Comparison of ENCODE assay signal across 8 cellular contexts in the genomic region with DNA sequence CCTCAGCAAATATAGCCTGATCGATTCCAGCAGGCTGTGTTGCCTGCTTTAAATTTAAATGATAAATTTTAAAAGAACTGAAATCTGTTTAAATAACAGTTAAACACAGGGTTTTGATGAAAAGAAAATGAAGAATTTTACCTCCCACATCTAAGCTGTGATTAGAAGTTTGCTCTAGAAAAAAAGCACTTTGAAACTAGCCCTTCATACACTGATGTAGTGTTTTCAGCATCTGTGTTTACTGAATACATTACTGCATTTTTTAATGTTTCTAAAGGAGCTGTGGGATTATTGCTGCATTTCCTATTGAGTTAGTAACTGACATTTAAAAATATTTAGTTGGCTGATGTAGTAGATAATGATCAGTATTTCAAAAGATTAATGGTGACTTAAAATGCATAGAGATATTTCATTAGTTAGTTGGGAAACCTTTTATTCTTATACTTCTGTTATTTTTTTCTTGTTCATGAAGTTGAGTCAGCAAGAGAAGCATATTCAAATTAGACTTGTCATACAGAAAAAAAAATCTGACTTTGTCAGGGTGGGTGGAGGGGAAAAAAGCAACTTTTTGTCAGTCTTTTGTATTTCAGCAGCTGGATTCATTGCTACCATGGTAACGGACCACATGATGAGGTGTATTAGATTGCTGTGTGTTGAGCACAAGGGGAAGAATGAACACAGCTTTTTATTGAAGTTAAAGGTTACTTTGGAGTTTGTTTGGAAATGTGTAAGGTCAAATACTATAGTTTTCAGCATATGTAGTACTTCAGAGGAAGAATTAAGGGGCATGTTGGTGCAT. TPM values are rescaled to one million over a fixed set of nuclear protein-coding genes. Genes with fewer than 3 reads are reported as not detected.
A peak's percentile ranks its signal among the peaks of the same experiment; 100 is the strongest.
DNase-seq lines count a peak whose midpoint lies in the region; FAIRE-seq and TF ChIP-seq lines count a peak whose summit lies in the region.

A gene (plus strand): TSS at position 668 of the 799 bp plus-strand sequence. CDS start 45,679 bp downstream, outside the sequence.

- H3K9me3 ChIP-seq in H1 (ENCODE audit: insufficient read depth in 2 of 2, low read depth in 1 of 2, low read length in 1 of 2): no peaks in the 10 kb centered on the region
- no peaks in the 10 kb centered on the region for H3K9me3 ChIP-seq in mesodermal cell (ENCODE audit: control insufficient read depth, low read length)

- H3K4ac ChIP-seq in H1 (replicated peaks; ENCODE audit: insufficient read length, low read depth, low read length): no peak within 1 kb of the TSS

- H3K4me3 ChIP-seq in H1 (ENCODE audit: extremely low read depth in 1 of 4, insufficient read depth in 2 of 4, low read depth in 3 of 4, low read length in 4 of 4) (no peak within 1 kb of the TSS), mesodermal cell (ENCODE audit: extremely low read depth, insufficient read depth, low read length, poor library complexity, severe bottlenecking) (peak within 1 kb of the TSS; percentile 18)

- H3K4me1 ChIP-seq in H1 (replicated peaks in 1 of 4; ENCODE audit: control insufficient read depth in 3 of 4, insufficient read depth in 4 of 4, low read length in 3 of 4): peaks cover 0 to 14% (median 2%) of the 10 kb centered on the region in 4 experiments; a peak in 3 of 7 replicates
- H3K4me1 ChIP-seq in mesodermal cell (ENCODE audit: control insufficient read depth, insufficient read depth, low read length, poor library complexity, severe bottlenecking): peaks cover 32% of the 10 kb centered on the region

- WGBS in H1 (ENCODE audit: extremely low coverage in 1 of 2, insufficient coverage in 1 of 2, insufficient read length in 1 of 2, insufficient replicate concordance in 2 of 2, low coverage in 1 of 2, low lambda C conversion rate in 2 of 2, missing lambda C conversion rate in 1 of 2), 2 experiments: 83% methylated on average over 2 of the region's 2 CpGs; no CpG with 5 or more reads in 1 of the 2 experiments
- 79 to 80% methylated on average over 1 of the region's 2 CpGs for whole genome bisulfite sequencing in mesodermal cell (ENCODE audit: insufficient coverage in 2 of 2), 2 experiments

- no peak within 1 kb of the TSS for H2BK5ac ChIP-seq in H1 (ENCODE audit: low read depth, low read length)

- H3K27ac ChIP-seq in H1 (ENCODE audit: low read depth, low read length): no peak within 1 kb of the TSS
- peak within 1 kb of the TSS; percentile 82 for H3K27ac ChIP-seq in mesodermal cell (ENCODE audit: low read depth, low read length, severe bottlenecking)

- H4K91ac ChIP-seq in H1 (replicated peaks; ENCODE audit: insufficient read length, low read length): no peak within 1 kb of the TSS

- H3K36me3 ChIP-seq in H1 (ENCODE audit: control insufficient read depth in 2 of 4, insufficient read depth in 4 of 4, low read length in 3 of 4) (no peaks in the 10 kb centered on the region), mesodermal cell (ENCODE audit: control insufficient read depth, insufficient read depth, low read length) (no peaks in the 10 kb centered on the region)

- POLR2A ChIA-PET in H1 (lab: Charles Lee; ENCODE audit: partially characterized antibody): no interaction called here

- H3K9ac ChIP-seq in H1 (replicated peaks in 1 of 4; ENCODE audit: extremely low read depth in 1 of 4, low read depth in 3 of 4, low read length in 3 of 4): peak within 1 kb of the TSS in 1 of 4 experiments; percentile 8; a peak in 1 of 7 replicates

- no peaks in the 10 kb centered on the region; the same call in 1 of the 2 replicates for H3K23me2 ChIP-seq in H1 (ENCODE audit: low read depth, low read length)

- no peak for TF ChIP-seq RAD21 in H1 (IDR thresholded peaks at IDR 0.05 in 1 of 2, conservative IDR thresholded peaks at IDR 0.05 in 1 of 2; ENCODE audit: low read depth in 2 of 2, low read length in 2 of 2)

- TF ChIP-seq POLR2A in H1 (IDR thresholded peaks at IDR 0.05; ENCODE audit: control extremely low read depth in 1 of 2, low read depth in 2 of 2, low read length in 2 of 2): no peak

- no peak within 1 kb of the TSS for H2AFZ ChIP-seq in H1 (ENCODE audit: low read length)

- H3K14ac ChIP-seq in H1 (ENCODE audit: insufficient read length): no peak within 1 kb of the TSS

- no peak within 1 kb of the TSS for H2BK20ac ChIP-seq in H1 (ENCODE audit: low read length)

- H3K23ac ChIP-seq in H1 (ENCODE audit: insufficient read length): no peak within 1 kb of the TSS

- no peaks in the 10 kb centered on the region for H3K79me1 ChIP-seq in H1 (ENCODE audit: low read depth, low read length)

- H3K79me2 ChIP-seq in H1 (ENCODE audit: control insufficient read depth in 1 of 2, insufficient read depth in 2 of 2, low read length in 2 of 2): no peaks in the 10 kb centered on the region

- no peak within 1 kb of the TSS for H3K18ac ChIP-seq in H1 (ENCODE audit: extremely low read depth, low read length)

- H2BK120ac ChIP-seq in H1 (replicated peaks; ENCODE audit: low read depth, low read length): no peak within 1 kb of the TSS

- no peak within 1 kb of the TSS for H2BK15ac ChIP-seq in H1 (ENCODE audit: low read length)

- H3K4me2 ChIP-seq in H1 (ENCODE audit: insufficient read depth in 1 of 2, low read depth in 2 of 2, low read length in 2 of 2): 0 out of 4 replicates have a peak within 1 kb of the TSS, but pooled peaks of 1 of the 2 experiments have one; percentile 1

- H4K20me1 ChIP-seq in H1 (replicated peaks in 1 of 2; ENCODE audit: control insufficient read depth in 1 of 2, insufficient read depth in 2 of 2, low read length in 2 of 2): no peaks in the 10 kb centered on the region

- H3K27me3 ChIP-seq in H1 (replicated peaks in 1 of 4; ENCODE audit: control insufficient read depth in 3 of 4, extremely low read depth in 1 of 4, insufficient read depth in 3 of 4, low read length in 3 of 4): no peaks in the 10 kb centered on the region

- H2AK5ac ChIP-seq in H1 (ENCODE audit: low read depth, low read length): no peak within 1 kb of the TSS

- FAIRE-seq in G401.6 (lab: Jason Lieb, UNC) (peak; percentile 100), H1 (lab: Jason Lieb, UNC) (peak; percentile 24), urothelium cell line (lab: Jason Lieb, UNC) (no peak)

- no peak within 1 kb of the TSS for H4K8ac ChIP-seq in H1 (ENCODE audit: extremely low read depth, insufficient read depth, low read length)

- no peak within 1 kb of the TSS for H4K5ac ChIP-seq in H1 (ENCODE audit: insufficient read length, low read depth, low read length)

- DNase-seq in NCI-H774 (lab: John Stamatoyannopoulos, UW) (peak; percentile 55), H1 (ENCODE audit: low read depth in 1 of 2, low spot score in 2 of 2) (no peak), urothelium cell line (ENCODE audit: low spot score) (peak; percentile 32), NCI-H1048 (lab: John Stamatoyannopoulos, UW) (no peak), HuH-7.5 (ENCODE audit: low spot score) (no peak)
- DNase-seq in stimulated activated CD8-positive, alpha-beta memory T cell treated with anti-CD3 and anti-CD28 coated beads, Interleukin-4, amount 100 ng/mL, for 48 hours: no peak

- no peak for TF ChIP-seq EP300 in H1 (IDR thresholded peaks at IDR 0.05; ENCODE audit: borderline replicate concordance in 1 of 2, low read depth in 2 of 2, low read length in 2 of 2)

- TF ChIP-seq CTCF in H1 (IDR thresholded peaks at IDR 0.05; ENCODE audit: control extremely low read depth in 1 of 3, insufficient read depth in 1 of 3, low read depth in 1 of 3, low read length in 3 of 3): no peak

- H2BK12ac ChIP-seq in H1 (ENCODE audit: low read depth, low read length): peak within 1 kb of the TSS; percentile 46; the same call in 1 of the 2 replicates

- CTCF ChIA-PET in H1 (lab: Charles Lee; ENCODE audit: partially characterized antibody): interaction anchor here (0.7 to 3.8 kb wide), 6 partner anchors 11 to 55 kb away, joined by 3 to 17 read pairs (median 3); no protein-coding TSS in a partner anchor

- H3K56ac ChIP-seq in H1 (replicated peaks; ENCODE audit: insufficient read length, low read depth, low read length): no peak within 1 kb of the TSS

TF ChIP-seq in H1, 55 proteins besides CTCF, POLR2A, EP300 and RAD21 (continues in another document):
- TF ChIP-seq POLR2AphosphoS5 (IDR thresholded peaks at IDR 0.05; ENCODE audit: low read depth, low read length) (no peak), RBBP5 (IDR thresholded peaks at IDR 0.05; ENCODE audit: borderline replicate concordance, low read depth, low read length) (no peak), KDM4A (IDR thresholded peaks at IDR 0.05; ENCODE audit: low read depth, low read length, severe bottlenecking) (no peak), POU5F1 (IDR thresholded peaks at IDR 0.05; ENCODE audit: low read depth, low read length) (no peak), SIX5 (IDR thresholded peaks at IDR 0.05; ENCODE audit: low read depth, low read length) (no peak), TAF1 (IDR thresholded peaks at IDR 0.05; ENCODE audit: low read depth, low read length) (no peak), JUN (IDR thresholded peaks at IDR 0.05; ENCODE audit: low read depth, low read length) (no peak), EGR1 (IDR thresholded peaks at IDR 0.05; ENCODE audit: borderline replicate concordance, low read depth, low read length) (no peak), PHF8 (conservative IDR thresholded peaks at IDR 0.05; ENCODE audit: low read depth, low read length) (no peak), CTBP2 (IDR thresholded peaks at IDR 0.05; ENCODE audit: borderline replicate concordance, insufficient read depth, insufficient read length, low read length) (no peak), SRF (IDR thresholded peaks at IDR 0.05; ENCODE audit: low read depth, low read length) (no peak), TEAD4 (IDR thresholded peaks at IDR 0.05; ENCODE audit: low read depth, low read length) (no peak), YY1 (IDR thresholded peaks at IDR 0.05; ENCODE audit: low read depth, low read length) (no peak), SP4 (IDR thresholded peaks at IDR 0.05; ENCODE audit: low read length) (no peak), ZNF274 (IDR thresholded peaks at IDR 0.05; ENCODE audit: borderline replicate concordance, extremely low read depth, low read length) (no peak)
- TF ChIP-seq, protein P1, sequence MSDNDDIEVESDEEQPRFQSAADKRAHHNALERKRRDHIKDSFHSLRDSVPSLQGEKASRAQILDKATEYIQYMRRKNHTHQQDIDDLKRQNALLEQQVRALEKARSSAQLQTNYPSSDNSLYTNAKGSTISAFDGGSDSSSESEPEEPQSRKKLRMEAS (IDR thresholded peaks at IDR 0.05): no peak

RNA-seq across cellular contexts. Expression of the gene that starts here (rescaled TPM):
- total RNA-seq in H1 (2021; fragmentation: NEBNext Ultra II Directional; extraction: Animal tissue kit (Norgen Biotek cat#: 25700)): 29.0 and 32.7 TPM in 2 replicates
- polyA plus RNA-seq in H1 (2011; rRNA removed): 17.2 and 30.2 TPM in 2 replicates
- 26.5 TPM for polyA plus RNA-seq in H1 (2011; cell fraction: cytosol; rRNA removed)
- polyA plus RNA-seq in H1 (2011; cell fraction: nucleus; rRNA removed): 26.8 TPM
- polyA plus RNA-seq in H1 (2012, experiment 1 of 2): 16.2 to 31.9 TPM (median 25.0 TPM) in 4 replicates
- 1.9 TPM for polyA plus RNA-seq in H1 (2012, experiment 2 of 2)
- polyA plus RNA-seq in H1 (2013, experiment 1 of 2): 15.9 TPM
- polyA plus RNA-seq in H1 (2013, experiment 2 of 2): 15.1 TPM
- polyA minus RNA-seq in H1 (2011; rRNA and poly(A)+ RNA removed): 71.3 and 92.7 TPM in 2 replicates
- polyA minus RNA-seq in H1 (2011; cell fraction: cytosol; rRNA and poly(A)+ RNA removed): 12.8 TPM
- polyA minus RNA-seq in H1 (2011; cell fraction: nucleus; rRNA and poly(A)+ RNA removed): 64.0 TPM
- polyA plus RNA-seq in mesodermal cell (2013, experiment 1 of 2): 19.6 TPM
- 12.4 TPM for polyA plus RNA-seq in mesodermal cell (2013, experiment 2 of 2)

Comparison
In these comparisons a context has a peak if more than half of its experiments do, and no peak if none do; other contexts are left out.
1. DNase-seq: peak in NCI-H774 (single experiment) and urothelium cell line (single experiment); none in H1 (0 of 2), stimulated activated CD8-positive, alpha-beta memory T cell treated with anti-CD3 and anti-CD28 coated beads, Interleukin-4, amount 100 ng/mL, for 48 hours (single experiment), NCI-H1048 (single experiment) and HuH-7.5 (single experiment).